Comparison of ENCODE assay signal across 28 cellular contexts in the genomic region with DNA sequence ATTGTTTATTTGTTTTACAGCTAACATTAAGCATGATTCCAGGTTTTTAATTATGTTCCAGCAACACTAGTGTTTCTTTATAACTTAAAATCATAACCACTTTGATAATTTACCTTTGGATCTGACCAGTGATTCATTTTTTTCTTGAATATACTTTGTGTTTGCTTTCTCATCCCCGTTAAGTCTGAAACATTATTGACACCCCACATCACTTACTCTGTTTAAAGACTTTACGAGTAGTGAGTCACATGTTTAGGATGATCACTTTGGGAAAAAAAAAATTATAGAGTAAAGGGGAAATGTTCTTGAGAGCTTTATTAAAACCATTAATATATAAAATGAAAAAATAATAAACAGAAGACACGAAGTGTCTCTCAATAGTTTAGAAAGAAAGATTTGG.
"Had no signal": no experiment of that assay in that cellular context is flagged by ENCODE, and none has a peak within 500 bp of the region (broad histone marks: within the 10 kb centered on the region; RNA-seq: fewer than 3 reads in every experiment).

No MANE protein-coding gene starts in this region.

- H3K4me2 ChIP-seq: neural progenitor cell had no signal

- H3K27me3 ChIP-seq: neural progenitor cell, ovary, right lobe of liver, sigmoid colon, stomach, thyroid gland, tibial nerve, upper lobe of left lung, vagina had no signal

- H3K4me1 ChIP-seq: parathyroid adenoma had no signal

- H3K27me3 Mint-ChIP-seq: progenitor cell of endocrine pancreas; stimulated activated naive B cell treated with anti-CD40 and anti-IgM and Interleukin-4, amounts not matched to agents 10 μg/mL and 1 μg/mL and 100 μg/mL, for 72 hours; stimulated activated naive CD8-positive, alpha-beta T cell treated with anti-CD3 and anti-CD28 coated beads, Interleukin-15, Interleukin-2, amounts not matched to agents 100 ng/mL and 50 ng/mL, for 24 hours had no signal

- H3K9me3 Mint-ChIP-seq: nephron; neural progenitor cell; stimulated activated effector memory CD8-positive, alpha-beta T cell treated with anti-CD3 and anti-CD28 coated beads, Interleukin-12 subunit alpha, Interleukin-12 subunit beta, amount 100 ng/mL, for 72 hours; stimulated activated naive B cell treated with anti-CD40 and anti-IgM and Interleukin-4, amounts not matched to agents 10 μg/mL and 1 μg/mL and 100 μg/mL, for 72 hours; stimulated activated naive CD8-positive, alpha-beta T cell treated with anti-CD3 and anti-CD28 coated beads, Interleukin-15, Interleukin-2, amounts not matched to agents 100 ng/mL and 50 ng/mL, for 24 hours had no signal

- FAIRE-seq: small intestine, urothelium cell line had no signal

- ATAC-seq: psoas muscle; right cardiac atrium; right lobe of liver; stimulated activated effector memory CD8-positive, alpha-beta T cell treated with anti-CD3 and anti-CD28 coated beads, Interleukin-12 subunit alpha, Interleukin-12 subunit beta, amount 100 ng/mL, for 72 hours; stimulated activated naive B cell treated with anti-CD40 and anti-IgM and Interleukin-4, amounts not matched to agents 10 μg/mL and 1 μg/mL and 100 μg/mL, for 72 hours had no signal

- H3K4me1 Mint-ChIP-seq: stimulated activated effector memory CD8-positive, alpha-beta T cell treated with anti-CD3 and anti-CD28 coated beads, Interleukin-12 subunit alpha, Interleukin-12 subunit beta, amount 100 ng/mL, for 72 hours had no signal

- H3K9me3 ChIP-seq: ovary, psoas muscle, right lobe of liver, sigmoid colon, stomach, thoracic aorta, thyroid gland, tibial nerve, upper lobe of left lung, vagina had no signal

- H3K4me3 Mint-ChIP-seq: nephron; neural progenitor cell; stimulated activated effector memory CD8-positive, alpha-beta T cell treated with anti-CD3 and anti-CD28 coated beads, Interleukin-12 subunit alpha, Interleukin-12 subunit beta, amount 100 ng/mL, for 72 hours; stimulated activated naive B cell treated with anti-CD40 and anti-IgM and Interleukin-4, amounts not matched to agents 10 μg/mL and 1 μg/mL and 100 μg/mL, for 72 hours; stimulated activated naive CD8-positive, alpha-beta T cell treated with anti-CD3 and anti-CD28 coated beads, Interleukin-15, Interleukin-2, amounts not matched to agents 100 ng/mL and 50 ng/mL, for 24 hours had no signal

- H3K27ac Mint-ChIP-seq: nephron; neural progenitor cell; progenitor cell of endocrine pancreas; stimulated activated effector memory CD8-positive, alpha-beta T cell treated with anti-CD3 and anti-CD28 coated beads, Interleukin-12 subunit alpha, Interleukin-12 subunit beta, amount 100 ng/mL, for 72 hours; stimulated activated naive B cell treated with anti-CD40 and anti-IgM and Interleukin-4, amounts not matched to agents 10 μg/mL and 1 μg/mL and 100 μg/mL, for 72 hours; stimulated activated naive CD8-positive, alpha-beta T cell treated with anti-CD3 and anti-CD28 coated beads, Interleukin-15, Interleukin-2, amounts not matched to agents 100 ng/mL and 50 ng/mL, for 24 hours had no signal

- H3K79me2 ChIP-seq: parathyroid adenoma had no signal

- DNase-seq: occipital lobe; ovary; posterior cingulate gyrus; psoas muscle; right cardiac atrium; right lobe of liver; sigmoid colon; small intestine; stimulated activated CD4-positive, alpha-beta T cell treated with anti-CD3 and anti-CD28 coated beads, Interleukin-15, amount 100 ng/mL, for 24 hours; stimulated activated CD4-positive, alpha-beta T cell treated with anti-CD3 and anti-CD28 coated beads, Interleukin-2, amount 100 ng/mL, for 24 hours; stimulated activated CD4-positive, alpha-beta T cell treated with anti-CD3 and anti-CD28 coated beads, Interleukin-2, amount 100 ng/mL, for 48 hours; stimulated activated CD4-positive, alpha-beta T cell treated with anti-CD3 and anti-CD28 coated beads, Interleukin-4, amount 100 ng/mL, for 24 hours; stimulated activated naive B cell treated with anti-CD40 and anti-IgM and Interleukin-4, amounts not matched to agents 10 μg/mL and 1 μg/mL and 100 μg/mL, for 72 hours; stimulated activated naive CD4-positive, alpha-beta T cell treated with Interleukin-2 at 50 U/mL for 16 hours; stomach; thyroid gland; trophoblast cell; upper lobe of left lung had no signal

- H2AFZ ChIP-seq: neural progenitor cell, parathyroid adenoma had no signal

- H3K36me3 ChIP-seq: neural progenitor cell, ovary, right lobe of liver, sigmoid colon, stomach, thoracic aorta, thyroid gland, tibial nerve, upper lobe of left lung, vagina had no signal

- H3K9ac ChIP-seq: neural progenitor cell, parathyroid adenoma had no signal

- H3K27ac ChIP-seq: neural progenitor cell, ovary, parathyroid adenoma, psoas muscle, right lobe of liver, sigmoid colon, stomach, thoracic aorta, thyroid gland, tibial nerve, upper lobe of left lung, vagina had no signal

- H3K4me3 ChIP-seq: neural progenitor cell, ovary, psoas muscle, right lobe of liver, sigmoid colon, stomach, thoracic aorta, thyroid gland, tibial nerve, upper lobe of left lung, vagina had no signal
